Comparison of ENCODE assay signal across 25 cellular contexts in genomic region chrX:96833333-96833732, GRCh38. TPM values are rescaled to one million over a fixed set of nuclear protein-coding genes. Genes with fewer than 3 reads are reported as not detected.
"Had no signal": no experiment of that assay in that cellular context is flagged by ENCODE, and none has a peak within 500 bp of the region (broad histone marks: within the 10 kb centered on the region; RNA-seq: fewer than 3 reads in every experiment).

No MANE protein-coding gene starts in this region.

- DNase-seq: dermis blood vessel endothelial cell; effector memory CD4-positive, alpha-beta T cell; foreskin melanocyte; heart left ventricle; hippocampal formation; naive B cell; stimulated activated CD4-positive, alpha-beta T cell treated with anti-CD3 and anti-CD28 coated beads, Interleukin-2, amount 100 ng/mL, for 24 hours; stimulated activated CD4-positive, alpha-beta T cell treated with anti-CD3 and anti-CD28 coated beads, Interleukin-4, amount 100 ng/mL, for 24 hours; stimulated activated naive CD4-positive, alpha-beta T cell treated with Interleukin-2 at 50 U/mL for 16 hours; stomach; thyroid gland had no signal

- ATAC-seq: heart left ventricle; left lobe of liver; natural killer cell treated with Interleukin-12 subunit alpha and Interleukin-12 subunit beta and Interleukin-15 and Interleukin-18, amount 100 ng/mL, for 72 hours; sciatic nerve; stimulated activated effector memory CD8-positive, alpha-beta T cell treated with anti-CD3 and anti-CD28 coated beads, Interleukin-12 subunit alpha, Interleukin-12 subunit beta, amount 100 ng/mL, for 72 hours had no signal

- H3K4me1 ChIP-seq: esophagus muscularis mucosa, prostate gland, right atrium auricular region, stomach, thyroid gland, vagina had no signal

- H3K4me3 ChIP-seq: coronary artery, esophagus muscularis mucosa, heart left ventricle, lung, prostate gland, right atrium auricular region, stomach, thyroid gland, vagina had no signal

- H3K27ac ChIP-seq: coronary artery, esophagus muscularis mucosa, heart left ventricle, neutrophil, prostate gland, right atrium auricular region, stomach, thyroid gland, vagina had no signal

- H3K9me3 ChIP-seq: esophagus muscularis mucosa, heart left ventricle, neutrophil, prostate gland, right atrium auricular region, stomach, thyroid gland, vagina had no signal

- FAIRE-seq: endothelial cell of umbilical vein, keratinocyte had no signal

- H3K36me3 ChIP-seq: esophagus muscularis mucosa, heart left ventricle, neutrophil, prostate gland, right atrium auricular region, stomach, thyroid gland, vagina had no signal

- H3K27me3 ChIP-seq: esophagus muscularis mucosa, heart left ventricle, neutrophil, stomach, thyroid gland, vagina had no signal

RNA-seq across cellular contexts. Expression of gene RPA4, which starts 50.4 kb away (rescaled TPM):
- total RNA-seq: epithelial cell of proximal tubule had no signal
